Comparison of ENCODE assay signal across 10 cellular contexts in the genomic region with DNA sequence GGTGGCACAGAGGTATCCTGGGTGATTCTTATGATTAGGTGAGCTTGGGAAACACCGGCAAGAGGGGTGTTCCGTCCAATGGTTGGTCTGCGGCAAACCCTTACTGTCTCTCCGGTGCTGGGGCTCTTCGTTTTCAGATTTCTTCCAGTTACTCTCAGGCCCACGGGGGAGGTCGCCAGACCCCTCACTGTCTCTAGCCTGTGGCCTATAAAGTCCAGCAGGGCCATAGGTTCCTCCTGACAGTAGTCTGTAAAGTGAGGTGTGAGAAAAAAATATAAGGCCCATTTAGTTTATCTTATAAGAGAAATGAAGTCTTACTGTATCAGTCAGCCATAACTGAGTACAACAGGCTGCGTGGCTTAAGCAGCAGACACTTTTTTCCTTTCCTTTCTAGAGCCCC. TPM values are rescaled to one million over a fixed set of nuclear protein-coding genes. Genes with fewer than 3 reads are reported as not detected.
A peak's percentile ranks its signal among the peaks of the same experiment; 100 is the strongest.
DNase-seq lines count a peak whose midpoint lies in the region; ATAC-seq, FAIRE-seq and TF ChIP-seq lines count a peak whose summit lies in the region.
"Had no signal": no experiment of that assay in that cellular context is flagged by ENCODE, and none has a peak within 500 bp of the region (broad histone marks: within the 10 kb centered on the region; RNA-seq: fewer than 3 reads in every experiment).

No MANE protein-coding gene starts in this region.

- POLR2A ChIA-PET in activated naive CD8-positive, alpha-beta T cell treated with anti-CD3 and anti-CD28 coated beads, Interleukin-2, amount 10 ng/mL, durations not matched to agents 7 days and 5 days (lab: Charles Lee) = no interaction called here

- no peak for ATAC-seq in activated T-cell treated with anti-CD3 and anti-CD28 coated beads, Interleukin-2, amount 50 U/mL, for 72 hours (replicated peaks in 1 of 2)
- ATAC-seq in activated naive CD8-positive, alpha-beta T cell treated with anti-CD3 and anti-CD28 coated beads, Interleukin-2, amount 10 ng/mL, durations not matched to agents 7 days and 5 days (ENCODE audit: low read depth) = no peak
- ATAC-seq in memory B cell (ENCODE audit: low read depth) (no peak), gastroesophageal sphincter (no peak)
- no peak for ATAC-seq in stimulated activated effector memory CD8-positive, alpha-beta T cell treated with anti-CD3 and anti-CD28 coated beads, Interleukin-12 subunit alpha, Interleukin-12 subunit beta, amount 100 ng/mL, for 72 hours

- no peaks in the 10 kb centered on the region for H3K9me3 Mint-ChIP-seq in activated T-cell treated with anti-CD3 and anti-CD28 coated beads, Interleukin-2, amount 50 U/mL, for 72 hours
- no peaks in the 10 kb centered on the region for H3K9me3 Mint-ChIP-seq in activated naive CD8-positive, alpha-beta T cell treated with anti-CD3 and anti-CD28 coated beads, Interleukin-2, amount 10 ng/mL, durations not matched to agents 7 days and 5 days
- H3K9me3 Mint-ChIP-seq in memory B cell = no peaks in the 10 kb centered on the region
- no peaks in the 10 kb centered on the region for H3K9me3 Mint-ChIP-seq in stimulated activated effector memory CD8-positive, alpha-beta T cell treated with anti-CD3 and anti-CD28 coated beads, Interleukin-12 subunit alpha, Interleukin-12 subunit beta, amount 100 ng/mL, for 72 hours

- no peak for TF ChIP-seq EP300 in gastroesophageal sphincter (IDR thresholded peaks at IDR 0.05)

- H3K4me3 ChIP-seq in gastroesophageal sphincter = peak overlapping the region in 1 of 2 donors; percentile 59

- TF ChIP-seq POLR2A in gastroesophageal sphincter (IDR thresholded peaks at IDR 0.05) = no peak

- no peaks in the 10 kb centered on the region for H3K9me3 ChIP-seq in gastroesophageal sphincter

- H3K27ac ChIP-seq in gastroesophageal sphincter = no peak overlapping the region

- no peaks in the 10 kb centered on the region for H3K36me3 ChIP-seq in gastroesophageal sphincter

- TF ChIP-seq CTCF in gastroesophageal sphincter (IDR thresholded peaks at IDR 0.05) = no peak

- no peak overlapping the region for H3K27ac Mint-ChIP-seq in activated T-cell treated with anti-CD3 and anti-CD28 coated beads, Interleukin-2, amount 50 U/mL, for 72 hours
- no peak overlapping the region for H3K27ac Mint-ChIP-seq in activated naive CD8-positive, alpha-beta T cell treated with anti-CD3 and anti-CD28 coated beads, Interleukin-2, amount 10 ng/mL, durations not matched to agents 7 days and 5 days
- H3K27ac Mint-ChIP-seq in memory B cell = no peak overlapping the region
- H3K27ac Mint-ChIP-seq in stimulated activated effector memory CD8-positive, alpha-beta T cell treated with anti-CD3 and anti-CD28 coated beads, Interleukin-12 subunit alpha, Interleukin-12 subunit beta, amount 100 ng/mL, for 72 hours = no peak overlapping the region

- H3K4me1 ChIP-seq in gastroesophageal sphincter = peaks cover 0 to 28% (median 17%) of the 10 kb centered on the region in 3 donors

- H3K27me3 ChIP-seq in gastroesophageal sphincter = peaks cover 58% of the 10 kb centered on the region

- H3K4me1 Mint-ChIP-seq in activated T-cell treated with anti-CD3 and anti-CD28 coated beads, Interleukin-2, amount 50 U/mL, for 72 hours (ENCODE audit: low read depth) = peaks cover 6% of the 10 kb centered on the region
- H3K4me1 Mint-ChIP-seq in activated naive CD8-positive, alpha-beta T cell treated with anti-CD3 and anti-CD28 coated beads, Interleukin-2, amount 10 ng/mL, durations not matched to agents 7 days and 5 days = peaks cover 8% of the 10 kb centered on the region
- peaks cover 3% of the 10 kb centered on the region for H3K4me1 Mint-ChIP-seq in memory B cell
- H3K4me1 Mint-ChIP-seq in stimulated activated effector memory CD8-positive, alpha-beta T cell treated with anti-CD3 and anti-CD28 coated beads, Interleukin-12 subunit alpha, Interleukin-12 subunit beta, amount 100 ng/mL, for 72 hours = peaks cover 12% of the 10 kb centered on the region

- 71 to 100% methylated on average over 1 to 5 of the region's 8 CpGs for WGBS in gastroesophageal sphincter (ENCODE audit: low coverage in 1 of 2), 2 donors

- H3K4me3 Mint-ChIP-seq in activated T-cell treated with anti-CD3 and anti-CD28 coated beads, Interleukin-2, amount 50 U/mL, for 72 hours = peak overlapping the region; percentile 23 to 27
- H3K4me3 Mint-ChIP-seq in activated naive CD8-positive, alpha-beta T cell treated with anti-CD3 and anti-CD28 coated beads, Interleukin-2, amount 10 ng/mL, durations not matched to agents 7 days and 5 days = peak overlapping the region; percentile 55
- H3K4me3 Mint-ChIP-seq in memory B cell = peak overlapping the region; percentile 8
- H3K4me3 Mint-ChIP-seq in stimulated activated effector memory CD8-positive, alpha-beta T cell treated with anti-CD3 and anti-CD28 coated beads, Interleukin-12 subunit alpha, Interleukin-12 subunit beta, amount 100 ng/mL, for 72 hours = peak overlapping the region; percentile 62

- H3K36me3 Mint-ChIP-seq in activated T-cell treated with anti-CD3 and anti-CD28 coated beads, Interleukin-2, amount 50 U/mL, for 72 hours (ENCODE audit: insufficient read depth in 2 of 2) = no peaks in the 10 kb centered on the region
- H3K36me3 Mint-ChIP-seq in activated naive CD8-positive, alpha-beta T cell treated with anti-CD3 and anti-CD28 coated beads, Interleukin-2, amount 10 ng/mL, durations not matched to agents 7 days and 5 days = no peaks in the 10 kb centered on the region
- H3K36me3 Mint-ChIP-seq in memory B cell = no peaks in the 10 kb centered on the region
- no peaks in the 10 kb centered on the region for H3K36me3 Mint-ChIP-seq in stimulated activated effector memory CD8-positive, alpha-beta T cell treated with anti-CD3 and anti-CD28 coated beads, Interleukin-12 subunit alpha, Interleukin-12 subunit beta, amount 100 ng/mL, for 72 hours

- DNase-seq in activated T-cell treated with anti-CD3 and anti-CD28 coated beads, Interleukin-2, amount 50 U/mL, for 72 hours = no peak
- no peak for DNase-seq in activated T-cell treated with anti-CD3 and anti-CD28 coated beads, Interleukin-2, amount 50 U/mL, for 1 hour
- DNase-seq in activated naive CD8-positive, alpha-beta T cell treated with anti-CD3 and anti-CD28 coated beads, Interleukin-2, amount 10 ng/mL, durations not matched to agents 7 days and 5 days = no peak
- DNase-seq in memory B cell (ENCODE audit: low spot score in 2 of 2) (no peak), NCI-H2029 treated with DMSO at 0.1 percent for 48 hours (lab: John Stamatoyannopoulos, UW) (no peak), frontal cortex (ENCODE audit: low spot score in 2 of 2) (no peak)
- no peak for DNase-seq in stimulated activated effector memory CD8-positive, alpha-beta T cell treated with anti-CD3 and anti-CD28 coated beads, Interleukin-12 subunit alpha, Interleukin-12 subunit beta, amount 100 ng/mL, for 72 hours (ENCODE audit: low spot score in 2 of 2)
- DNase-seq: activated CD4-positive, CD25-positive, alpha-beta regulatory T cell; NCI-H1048 had no signal

- FAIRE-seq in frontal cortex (lab: Jason Lieb, UNC) = no peak

- H3K27me3 Mint-ChIP-seq in activated T-cell treated with anti-CD3 and anti-CD28 coated beads, Interleukin-2, amount 50 U/mL, for 72 hours (ENCODE audit: low read depth) = peaks cover 55% of the 10 kb centered on the region
- H3K27me3 Mint-ChIP-seq in activated naive CD8-positive, alpha-beta T cell treated with anti-CD3 and anti-CD28 coated beads, Interleukin-2, amount 10 ng/mL, durations not matched to agents 7 days and 5 days = peaks cover 54% of the 10 kb centered on the region
- H3K27me3 Mint-ChIP-seq in memory B cell = peaks cover 29% of the 10 kb centered on the region

RNA-seq across cellular contexts. Expression of a gene that starts 1.4 kb away (rescaled TPM):
- total RNA-seq in activated T-cell treated with anti-CD3 and anti-CD28 coated beads, Interleukin-2, amount 50 U/mL, for 72 hours = 1 to 10 TPM in 1 of 2 donors, under 1 TPM in 1; 0.22 to 1.1 TPM
- under 1 TPM; 0.19 to 0.26 TPM for total RNA-seq in activated naive CD8-positive, alpha-beta T cell treated with anti-CD3 and anti-CD28 coated beads, Interleukin-2, amount 10 ng/mL, durations not matched to agents 7 days and 5 days
- 1 to 10 TPM in 3 of 4 donors, under 1 TPM in 1; 0.93 to 1.9 (median 1.4) TPM for total RNA-seq in gastroesophageal sphincter
- 0.41 TPM for total RNA-seq in frontal cortex

Comparison
In these comparisons a context has a peak if more than half of its experiments do, and no peak if none do; other contexts are left out.
1. H3K4me3 Mint-ChIP-seq: peak in every context shown above with its lines; median percentile 62 in stimulated activated effector memory CD8-positive, alpha-beta T cell treated with anti-CD3 and anti-CD28 coated beads, Interleukin-12 subunit alpha, Interleukin-12 subunit beta, amount 100 ng/mL, for 72 hours; 55 in activated naive CD8-positive, alpha-beta T cell treated with anti-CD3 and anti-CD28 coated beads, Interleukin-2, amount 10 ng/mL, durations not matched to agents 7 days and 5 days; 25 in activated T-cell treated with anti-CD3 and anti-CD28 coated beads, Interleukin-2, amount 50 U/mL, for 72 hours; 8 in memory B cell.